12 cellular contexts compared by ENCODE assay signal in genomic region chr2:218369374-218369773, GRCh38. TPM values are rescaled to one million over a fixed set of nuclear protein-coding genes. Genes with fewer than 3 reads are reported as not detected.
A peak's percentile ranks its signal among the peaks of the same experiment; 100 is the strongest.
DNase-seq lines count a peak whose midpoint lies in the region; ATAC-seq and TF ChIP-seq lines count a peak whose summit lies in the region.
"Had no signal": no experiment of that assay in that cellular context is flagged by ENCODE, and none has a peak within 500 bp of the region (broad histone marks: within the 10 kb centered on the region; RNA-seq: fewer than 3 reads in every experiment).

No MANE protein-coding gene starts in this region.

- H3K4me1 Mint-ChIP-seq in activated naive CD8-positive, alpha-beta T cell treated with anti-CD3 and anti-CD28 coated beads, Interleukin-2, amount 50 U/mL, for 24 hours = peaks cover 20% of the 10 kb centered on the region

- H3K27ac Mint-ChIP-seq in activated naive CD8-positive, alpha-beta T cell treated with anti-CD3 and anti-CD28 coated beads, Interleukin-2, amount 50 U/mL, for 24 hours = no peak overlapping the region

- H3K4me1 ChIP-seq in testis = no peaks in the 10 kb centered on the region

- no peaks in the 10 kb centered on the region for H3K36me3 ChIP-seq in testis (ENCODE audit: low read depth, missing control alignments)

- DNase-seq in COLO668 (lab: John Stamatoyannopoulos, UW; ENCODE audit: unreplicated experiment) (peak; percentile 16), NB4 (ENCODE audit: low read depth) (peak; percentile 54), posterior vena cava (ENCODE audit: low spot score) (peak; percentile 40), retina (no peak), testis (no peak)
- no peak for DNase-seq in activated naive CD8-positive, alpha-beta T cell treated with anti-CD3 and anti-CD28 coated beads, Interleukin-2, amount 50 U/mL, for 24 hours
- DNase-seq: activated CD8-positive, alpha-beta memory T cell treated with anti-CD3 and anti-CD28 coated beads, Interleukin-2, amount 50 U/mL, for 4 hours; NCI-H187 treated with DMSO at 0.1 percent for 48 hours had no signal

- H3K36me3 Mint-ChIP-seq in activated naive CD8-positive, alpha-beta T cell treated with anti-CD3 and anti-CD28 coated beads, Interleukin-2, amount 50 U/mL, for 24 hours (ENCODE audit: low read depth) = no peaks in the 10 kb centered on the region

- peak overlapping the region in 1 of 2 donors; percentile 94 for H3K27ac ChIP-seq in testis
- H3K27ac ChIP-seq: SK-N-MC had no signal

- peak overlapping the region; percentile 76 for H3K4me3 Mint-ChIP-seq in activated naive CD8-positive, alpha-beta T cell treated with anti-CD3 and anti-CD28 coated beads, Interleukin-2, amount 50 U/mL, for 24 hours

- TF ChIP-seq POLR2A in NB4 (IDR thresholded peaks at IDR 0.05; ENCODE audit: extremely low read depth, insufficient read length) (no peak), testis (IDR thresholded peaks at IDR 0.05) (no peak)

- ATAC-seq in activated naive CD8-positive, alpha-beta T cell treated with anti-CD3 and anti-CD28 coated beads, Interleukin-2, amount 50 U/mL, for 24 hours = no peak
- ATAC-seq in HG03108 (IDR thresholded peaks at IDR 0.05; ENCODE audit: unreplicated experiment) = no peak

- peak overlapping the region; percentile 84 for H3K4me3 ChIP-seq in NB4 (ENCODE audit: low read depth, low read length)
- no peak overlapping the region for H3K4me3 ChIP-seq in testis
- H3K4me3 ChIP-seq: SK-N-MC had no signal

- intact Hi-C loops in posterior vena cava (cut with DNase I) = loop anchor here in 1 of 2 donors (10.0 kb wide), 1 partner anchor 185 kb away; no protein-coding TSS in a partner anchor
- intact Hi-C loops in testis (cut with DNase I; ENCODE audit: low total_unique reads) = no loop called here

- WGBS in testis, 2 donors = 60 to 84% methylated on average over 1 of the region's 1 CpG

- H3K27me3 Mint-ChIP-seq in activated naive CD8-positive, alpha-beta T cell treated with anti-CD3 and anti-CD28 coated beads, Interleukin-2, amount 50 U/mL, for 24 hours = no peaks in the 10 kb centered on the region

- TF ChIP-seq CTCF in NB4 (IDR thresholded peaks at IDR 0.05; ENCODE audit: low read depth, low read length) (no peak), testis (IDR thresholded peaks at IDR 0.05) (no peak)

- no peaks in the 10 kb centered on the region for H3K9me3 ChIP-seq in testis

- H3K9me3 Mint-ChIP-seq in activated naive CD8-positive, alpha-beta T cell treated with anti-CD3 and anti-CD28 coated beads, Interleukin-2, amount 50 U/mL, for 24 hours = no peaks in the 10 kb centered on the region

- no peaks in the 10 kb centered on the region for H3K27me3 ChIP-seq in testis

RNA-seq across cellular contexts. Expression of gene SLC11A1, which starts 12.7 kb away (rescaled TPM):
- total RNA-seq in posterior vena cava (10 to 100 TPM; 28.8 to 77.1 TPM), testis (10 to 100 TPM; 12.7 to 32.3 TPM)
- polyA plus RNA-seq in testis (ENCODE audit: insufficient read depth, low read depth, low replicate concordance) = 2.8 TPM

RNA-seq across cellular contexts. Expression of gene CATIP, which starts 12.7 kb away (rescaled TPM):
- total RNA-seq in posterior vena cava (not detected), testis (1 to 10 TPM; 2.0 to 5.7 TPM)
- polyA plus RNA-seq in testis (ENCODE audit: insufficient read depth, low read depth, low replicate concordance) = 19.6 TPM
- total RNA-seq: dermis microvascular lymphatic vessel endothelial cell, myocyte had no signal

RNA-seq across cellular contexts. Expression of gene CTDSP1, which starts 30.3 kb away (rescaled TPM):
- total RNA-seq in posterior vena cava (100 to 1,000 TPM; 112 to 142 TPM), testis (10 to 100 TPM; 60.7 to 87.3 TPM)
- 65.2 TPM for polyA plus RNA-seq in testis (ENCODE audit: insufficient read depth, low read depth, low replicate concordance)

RNA-seq across cellular contexts. Expression of gene VIL1, which starts 49.5 kb away (rescaled TPM):
- total RNA-seq in posterior vena cava (not detected), testis (under 1 TPM; 0.50 to 0.71 TPM)
- polyA plus RNA-seq in testis (ENCODE audit: insufficient read depth, low read depth, low replicate concordance) = 1.6 TPM
- total RNA-seq: dermis microvascular lymphatic vessel endothelial cell, myocyte had no signal

Comparison
In these comparisons a context has a peak if more than half of its experiments do, and no peak if none do; other contexts are left out.
1. DNase-seq: peak in COLO668 (single experiment), NB4 (single experiment) and posterior vena cava (single experiment); none in activated naive CD8-positive, alpha-beta T cell treated with anti-CD3 and anti-CD28 coated beads, Interleukin-2, amount 50 U/mL, for 24 hours (single experiment), retina (single experiment) and testis (single experiment).